ENCODE assay signal across 9 cellular contexts in genomic region chr10:50538473-50539398, GRCh38.
A peak's percentile ranks its signal among the peaks of the same experiment; 100 is the strongest.
DNase-seq lines count a peak whose midpoint lies in the region; ATAC-seq and TF ChIP-seq lines count a peak whose summit lies in the region.
"Had no signal": no experiment of that assay in that cellular context is flagged by ENCODE, and none has a peak within 500 bp of the region (broad histone marks: within the 10 kb centered on the region; RNA-seq: fewer than 3 reads in every experiment).

No MANE protein-coding gene starts in this region.

- no peak overlapping the region for H3K4me3 Mint-ChIP-seq in T-helper 1 cell treated with Interleukin-12 subunit alpha and Interleukin-12 subunit beta and Interleukin-4 antibody, amounts not matched to agents 30 μg/mL and 1 μg/mL, for 36 hours
- H3K4me3 Mint-ChIP-seq in type B pancreatic cell, result no peak overlapping the region

- H3K4me1 Mint-ChIP-seq in T-helper 1 cell treated with Interleukin-12 subunit alpha and Interleukin-12 subunit beta and Interleukin-4 antibody, amounts not matched to agents 30 μg/mL and 1 μg/mL, for 36 hours (ENCODE audit: low read depth), result peaks cover 47% of the 10 kb centered on the region
- peaks cover 4% of the 10 kb centered on the region for H3K4me1 Mint-ChIP-seq in type B pancreatic cell (ENCODE audit: unreplicated experiment)

- peaks cover 0 to 2% of the 10 kb centered on the region in 2 donors for H3K4me1 ChIP-seq in gastrocnemius medialis

- H3K9me3 Mint-ChIP-seq in T-helper 1 cell treated with Interleukin-12 subunit alpha and Interleukin-12 subunit beta and Interleukin-4 antibody, amounts not matched to agents 30 μg/mL and 1 μg/mL, for 36 hours, result peaks cover 5% of the 10 kb centered on the region
- H3K9me3 Mint-ChIP-seq in type B pancreatic cell, result no peaks in the 10 kb centered on the region

- TF ChIP-seq CTCF in type B pancreatic cell (conservative IDR thresholded peaks at IDR 0.05) (no peak), gastrocnemius medialis (IDR thresholded peaks at IDR 0.05 in 4 of 5, conservative IDR thresholded peaks at IDR 0.05 in 1 of 5) (no peak)

- H3K27me3 ChIP-seq in gastrocnemius medialis, result no peaks in the 10 kb centered on the region

- peak; percentile 42 for DNase-seq in stimulated activated CD4-positive, alpha-beta T cell treated with anti-CD3 and anti-CD28 coated beads, Interleukin-15, amount 100 ng/mL, for 24 hours
- DNase-seq in stimulated activated CD4-positive, alpha-beta T cell treated with anti-CD3 and anti-CD28 coated beads, Interleukin-2, amount 100 ng/mL, for 48 hours, result no peak
- DNase-seq in left ventricle myocardium superior (no peak), type B pancreatic cell (ENCODE audit: extremely low spot score, unreplicated experiment) (no peak), gastrocnemius medialis (no peak), NCI-H774 (lab: John Stamatoyannopoulos, UW) (no peak), A172 (ENCODE audit: low spot score) (no peak)
- DNase-seq: SHP77 had no signal

- ATAC-seq in left ventricle myocardium superior, result peak; percentile 66
- no peak for ATAC-seq in gastrocnemius medialis

- H3K4me3 ChIP-seq in gastrocnemius medialis, result no peak overlapping the region

- TF ChIP-seq POLR2A in gastrocnemius medialis (IDR thresholded peaks at IDR 0.05), result no peak

- in situ Hi-C loops in gastrocnemius medialis (cut with MboI; ENCODE audit: low sequenced_read_pairs in 4 of 4), result no loop called here

- H3K27me3 Mint-ChIP-seq in T-helper 1 cell treated with Interleukin-12 subunit alpha and Interleukin-12 subunit beta and Interleukin-4 antibody, amounts not matched to agents 30 μg/mL and 1 μg/mL, for 36 hours (ENCODE audit: low read depth), result no peaks in the 10 kb centered on the region
- no peaks in the 10 kb centered on the region for H3K27me3 Mint-ChIP-seq in type B pancreatic cell

- no peaks in the 10 kb centered on the region for H3K36me3 ChIP-seq in gastrocnemius medialis

- peaks cover 6% of the 10 kb centered on the region for H3K36me3 Mint-ChIP-seq in T-helper 1 cell treated with Interleukin-12 subunit alpha and Interleukin-12 subunit beta and Interleukin-4 antibody, amounts not matched to agents 30 μg/mL and 1 μg/mL, for 36 hours (ENCODE audit: low read depth)
- H3K36me3 Mint-ChIP-seq in type B pancreatic cell, result no peaks in the 10 kb centered on the region

- intact Hi-C loops in left ventricle myocardium superior (cut with micrococcal nuclease) (no loop called here), gastrocnemius medialis (cut with DNase I; ENCODE audit: low total_unique reads) (no loop called here)

- H3K27ac Mint-ChIP-seq in T-helper 1 cell treated with Interleukin-12 subunit alpha and Interleukin-12 subunit beta and Interleukin-4 antibody, amounts not matched to agents 30 μg/mL and 1 μg/mL, for 36 hours, result peak overlapping the region; percentile 35
- peak overlapping the region; percentile 7 for H3K27ac Mint-ChIP-seq in type B pancreatic cell

- H3K27ac ChIP-seq in gastrocnemius medialis, result peak overlapping the region in 2 of 4 donors; percentile 5 to 18

- no peaks in the 10 kb centered on the region for H3K9me3 ChIP-seq in gastrocnemius medialis
